In genomic region chr5:50447228-50447627, GRCh38 we compare ENCODE assay signal across 23 cellular contexts.
"Had no signal": no experiment of that assay in that cellular context is flagged by ENCODE, and none has a peak within 500 bp of the region (broad histone marks: within the 10 kb centered on the region; RNA-seq: fewer than 3 reads in every experiment).

No MANE protein-coding gene starts in this region.

- H3K4me3 Mint-ChIP-seq: activated T-cell treated with anti-CD3 and anti-CD28 coated beads, Interleukin-2, amount 50 U/mL, for 24 hours; endodermal cell; nephron had no signal

- H3K27me3 ChIP-seq: esophagus squamous epithelium, gastroesophageal sphincter, heart left ventricle, neutrophil, ovary, stomach, suprapubic skin, tibial nerve had no signal

- H3K27ac ChIP-seq: esophagus squamous epithelium, gastroesophageal sphincter, heart left ventricle, ovary, psoas muscle, stomach, suprapubic skin, tibial nerve had no signal

- H3K36me3 ChIP-seq: esophagus squamous epithelium, gastroesophageal sphincter, heart left ventricle, neutrophil, ovary, stomach, suprapubic skin, tibial nerve had no signal

- H3K4me1 Mint-ChIP-seq: nephron had no signal

- H3K27ac Mint-ChIP-seq: activated T-cell treated with anti-CD3 and anti-CD28 coated beads, Interleukin-2, amount 50 U/mL, for 24 hours; activated T-helper 17 cell treated with anti-CD3 and anti-CD28 coated beads, Interleukin-2, amount 50 U/mL, for 72 hours; endodermal cell; nephron had no signal

- H3K4me3 ChIP-seq: esophagus squamous epithelium, gastroesophageal sphincter, heart left ventricle, ovary, psoas muscle, stomach, suprapubic skin, tibial nerve had no signal

- H3K27me3 Mint-ChIP-seq: activated T-cell treated with anti-CD3 and anti-CD28 coated beads, Interleukin-2, amount 50 U/mL, for 24 hours; activated T-helper 17 cell treated with anti-CD3 and anti-CD28 coated beads, Interleukin-2, amount 50 U/mL, for 72 hours had no signal

- H3K9me3 ChIP-seq: esophagus squamous epithelium, gastroesophageal sphincter, neutrophil, ovary, psoas muscle, stomach, suprapubic skin, tibial nerve had no signal

- H3K9me3 Mint-ChIP-seq: activated T-helper 17 cell treated with anti-CD3 and anti-CD28 coated beads, Interleukin-2, amount 50 U/mL, for 72 hours had no signal

- DNase-seq: activated CD4-positive, alpha-beta T cell treated with anti-CD3 and anti-CD28 coated beads for 1 hour; activated CD4-positive, alpha-beta T cell treated with anti-CD3 and anti-CD28 coated beads, Interleukin-2, amount 50 U/mL, for 1 hour; activated CD8-positive, alpha-beta memory T cell treated with anti-CD3 and anti-CD28 coated beads for 24 hours; activated CD8-positive, alpha-beta memory T cell treated with anti-CD3 and anti-CD28 coated beads, Interleukin-2, amount 50 U/mL, for 4 hours; activated T-cell treated with anti-CD3 and anti-CD28 coated beads, Interleukin-2, amount 50 U/mL, for 24 hours; cortex of kidney; endodermal cell; esophagus squamous epithelium; heart left ventricle; left ventricle myocardium superior; mammary epithelial cell; midbrain; ovary; psoas muscle; right cardiac atrium; stimulated activated CD4-positive, alpha-beta T cell treated with anti-CD3 and anti-CD28 coated beads, Interleukin-4, amount 100 ng/mL, for 24 hours; stomach had no signal

- H3K4me1 ChIP-seq: esophagus squamous epithelium, gastroesophageal sphincter, psoas muscle, stomach, suprapubic skin had no signal

- ATAC-seq: activated T-helper 17 cell treated with anti-CD3 and anti-CD28 coated beads, Interleukin-2, amount 50 U/mL, for 72 hours; gastroesophageal sphincter; heart left ventricle; left ventricle myocardium superior; psoas muscle; right cardiac atrium had no signal
